Comparison of ENCODE assay signal across 14 cellular contexts in the genomic region with DNA sequence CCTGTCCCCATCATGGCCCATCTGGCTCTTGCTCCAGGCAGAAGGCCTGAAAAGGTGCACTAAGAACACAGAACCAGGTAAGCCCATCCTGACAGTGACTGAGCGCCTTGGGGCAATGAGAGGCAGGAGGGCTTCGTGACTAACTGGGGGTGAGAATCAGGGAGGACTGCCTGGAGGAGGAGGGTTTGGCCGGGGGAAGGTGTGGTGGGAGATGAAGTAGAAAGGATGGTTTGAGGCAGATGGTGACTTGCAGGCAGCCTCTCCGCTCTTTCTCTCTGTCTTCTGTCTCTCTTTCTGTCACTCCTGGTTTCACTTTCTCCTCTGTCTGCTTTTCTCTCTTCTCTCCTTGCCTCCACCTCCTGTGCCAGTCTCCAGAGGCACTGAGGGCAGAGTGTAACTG.
DNase-seq lines count a peak whose midpoint lies in the region; ATAC-seq and TF ChIP-seq lines count a peak whose summit lies in the region.
"Had no signal": no experiment of that assay in that cellular context is flagged by ENCODE, and none has a peak within 500 bp of the region (broad histone marks: within the 10 kb centered on the region; RNA-seq: fewer than 3 reads in every experiment).

No MANE protein-coding gene starts in this region.

- H3K27ac Mint-ChIP-seq in activated T-cell treated with anti-CD3 and anti-CD28 coated beads, Interleukin-2, amount 50 U/mL, for 24 hours, result peak overlapping the region; percentile 6
- peak overlapping the region in 4 of 7 donors; percentile 3 to 77 (median 44) for H3K27ac Mint-ChIP-seq in CD4-positive, alpha-beta memory T cell
- H3K27ac Mint-ChIP-seq in brain, result peak overlapping the region in 4 of 5 experiments; percentile 27 to 56 (median 38)
- H3K27ac Mint-ChIP-seq in stimulated activated effector memory CD8-positive, alpha-beta T cell treated with anti-CD3 and anti-CD28 coated beads, Interleukin-12 subunit alpha, Interleukin-12 subunit beta, amount 100 ng/mL, for 72 hours, result peak overlapping the region; percentile 30

- TF ChIP-seq CTCF in brain (conservative IDR thresholded peaks at IDR 0.05) (no peak), testis (IDR thresholded peaks at IDR 0.05) (no peak)

- no peak for DNase-seq in activated T-cell treated with anti-CD3 and anti-CD28 coated beads, Interleukin-2, amount 50 U/mL, for 24 hours
- DNase-seq in activated T-cell treated with anti-CD3 and anti-CD28 coated beads, Interleukin-2, amount 50 U/mL, for 4 hours, result no peak
- no peak for DNase-seq in CD4-positive, alpha-beta memory T cell
- no peak for DNase-seq in stimulated activated effector memory CD8-positive, alpha-beta T cell treated with anti-CD3 and anti-CD28 coated beads, Interleukin-12 subunit alpha, Interleukin-12 subunit beta, amount 100 ng/mL, for 72 hours (ENCODE audit: low spot score in 2 of 2)
- DNase-seq in NCI-H2107 treated with DMSO at 0.1 percent for 48 hours (lab: John Stamatoyannopoulos, UW; ENCODE audit: unreplicated experiment) (no peak), testis (no peak)
- DNase-seq: 8988T, ACHN, Calu3, DMS 273 treated with DMSO at 0.1 percent for 48 hours, GM23248 had no signal

- no peak for TF ChIP-seq POLR2A in testis (IDR thresholded peaks at IDR 0.05)

- POLR2A ChIA-PET in CD4-positive, alpha-beta memory T cell (lab: Charles Lee; ENCODE audit: partially characterized antibody), result no interaction called here

- peaks cover 15% of the 10 kb centered on the region for H3K4me1 Mint-ChIP-seq in activated T-cell treated with anti-CD3 and anti-CD28 coated beads, Interleukin-2, amount 50 U/mL, for 24 hours (ENCODE audit: low read depth)
- peaks cover 13% of the 10 kb centered on the region for H3K4me1 Mint-ChIP-seq in activated T-cell treated with anti-CD3 and anti-CD28 coated beads, Interleukin-2, amount 50 U/mL, for 4 hours (ENCODE audit: low read depth)
- H3K4me1 Mint-ChIP-seq in CD4-positive, alpha-beta memory T cell, result peaks cover 0 to 10% (median 6%) of the 10 kb centered on the region in 4 donors
- peaks cover 53% of the 10 kb centered on the region for H3K4me1 Mint-ChIP-seq in brain
- peaks cover 40% of the 10 kb centered on the region for H3K4me1 Mint-ChIP-seq in stimulated activated effector memory CD8-positive, alpha-beta T cell treated with anti-CD3 and anti-CD28 coated beads, Interleukin-12 subunit alpha, Interleukin-12 subunit beta, amount 100 ng/mL, for 72 hours

- H3K27ac ChIP-seq in CD4-positive, alpha-beta memory T cell (ENCODE audit: low read depth, low read length), result no peak overlapping the region
- no peak overlapping the region for H3K27ac ChIP-seq in testis
- H3K27ac ChIP-seq: BLaER1 treated with 17β-estradiol and CSF1 and Interleukin-3, amounts not matched to agents 10 nM and 100 nM; GM23248 had no signal

- 90 to 92% methylated on average over 4 of the region's 4 CpGs for WGBS in testis, 2 donors

- no peaks in the 10 kb centered on the region for H3K9me3 ChIP-seq in CD4-positive, alpha-beta memory T cell (ENCODE audit: control insufficient read depth in 1 of 2, low read length in 2 of 2)
- H3K9me3 ChIP-seq in testis, result no peaks in the 10 kb centered on the region
- H3K9me3 ChIP-seq: BLaER1 treated with 17β-estradiol and CSF1 and Interleukin-3, amounts not matched to agents 10 nM and 100 nM had no signal

- H3K36me3 Mint-ChIP-seq in activated T-cell treated with anti-CD3 and anti-CD28 coated beads, Interleukin-2, amount 50 U/mL, for 24 hours (ENCODE audit: low read depth), result no peaks in the 10 kb centered on the region
- H3K36me3 Mint-ChIP-seq in activated T-cell treated with anti-CD3 and anti-CD28 coated beads, Interleukin-2, amount 50 U/mL, for 4 hours (ENCODE audit: insufficient read depth), result no peaks in the 10 kb centered on the region
- no peaks in the 10 kb centered on the region for H3K36me3 Mint-ChIP-seq in CD4-positive, alpha-beta memory T cell
- H3K36me3 Mint-ChIP-seq in brain, result peaks cover 21% of the 10 kb centered on the region
- peaks cover 6% of the 10 kb centered on the region for H3K36me3 Mint-ChIP-seq in stimulated activated effector memory CD8-positive, alpha-beta T cell treated with anti-CD3 and anti-CD28 coated beads, Interleukin-12 subunit alpha, Interleukin-12 subunit beta, amount 100 ng/mL, for 72 hours
- H3K36me3 Mint-ChIP-seq: CD4-positive, CD25-positive, alpha-beta regulatory T cell had no signal

- H3K4me1 ChIP-seq in CD4-positive, alpha-beta memory T cell (ENCODE audit: insufficient read depth, low read length), result no peaks in the 10 kb centered on the region
- no peaks in the 10 kb centered on the region for H3K4me1 ChIP-seq in testis

- CTCF ChIA-PET in CD4-positive, alpha-beta memory T cell (lab: Charles Lee; ENCODE audit: partially characterized antibody), result interaction anchor here (1.4 kb wide), 1 partner anchor 393 kb away, joined by 3 read pairs; no protein-coding TSS in a partner anchor

- H3K4me3 Mint-ChIP-seq in activated T-cell treated with anti-CD3 and anti-CD28 coated beads, Interleukin-2, amount 50 U/mL, for 24 hours, result no peak overlapping the region
- H3K4me3 Mint-ChIP-seq in activated T-cell treated with anti-CD3 and anti-CD28 coated beads, Interleukin-2, amount 50 U/mL, for 4 hours, result no peak overlapping the region
- no peak overlapping the region for H3K4me3 Mint-ChIP-seq in CD4-positive, alpha-beta memory T cell
- no peak overlapping the region for H3K4me3 Mint-ChIP-seq in brain
- H3K4me3 Mint-ChIP-seq in stimulated activated effector memory CD8-positive, alpha-beta T cell treated with anti-CD3 and anti-CD28 coated beads, Interleukin-12 subunit alpha, Interleukin-12 subunit beta, amount 100 ng/mL, for 72 hours, result no peak overlapping the region
- H3K4me3 Mint-ChIP-seq: CD4-positive, CD25-positive, alpha-beta regulatory T cell had no signal

- no peaks in the 10 kb centered on the region for H3K36me3 ChIP-seq in CD4-positive, alpha-beta memory T cell (ENCODE audit: insufficient read depth, low read length)
- H3K36me3 ChIP-seq in testis (ENCODE audit: low read depth, missing control alignments), result no peaks in the 10 kb centered on the region
- H3K36me3 ChIP-seq: BLaER1 treated with 17β-estradiol and CSF1 and Interleukin-3, amounts not matched to agents 10 nM and 100 nM had no signal

- no peaks in the 10 kb centered on the region for H3K27me3 Mint-ChIP-seq in activated T-cell treated with anti-CD3 and anti-CD28 coated beads, Interleukin-2, amount 50 U/mL, for 24 hours
- peaks cover 8% of the 10 kb centered on the region for H3K27me3 Mint-ChIP-seq in activated T-cell treated with anti-CD3 and anti-CD28 coated beads, Interleukin-2, amount 50 U/mL, for 4 hours (ENCODE audit: low read depth)
- no peaks in the 10 kb centered on the region for H3K27me3 Mint-ChIP-seq in CD4-positive, alpha-beta memory T cell
- H3K27me3 Mint-ChIP-seq in brain, result peaks cover 10% of the 10 kb centered on the region
- H3K27me3 Mint-ChIP-seq: CD4-positive, CD25-positive, alpha-beta regulatory T cell had no signal

- H3K9me3 Mint-ChIP-seq in activated T-cell treated with anti-CD3 and anti-CD28 coated beads, Interleukin-2, amount 50 U/mL, for 24 hours, result no peaks in the 10 kb centered on the region
- no peaks in the 10 kb centered on the region for H3K9me3 Mint-ChIP-seq in activated T-cell treated with anti-CD3 and anti-CD28 coated beads, Interleukin-2, amount 50 U/mL, for 4 hours
- no peaks in the 10 kb centered on the region for H3K9me3 Mint-ChIP-seq in CD4-positive, alpha-beta memory T cell
- H3K9me3 Mint-ChIP-seq in brain, result peaks cover 0 to 8% (median 4%) of the 10 kb centered on the region in 5 experiments
- H3K9me3 Mint-ChIP-seq in stimulated activated effector memory CD8-positive, alpha-beta T cell treated with anti-CD3 and anti-CD28 coated beads, Interleukin-12 subunit alpha, Interleukin-12 subunit beta, amount 100 ng/mL, for 72 hours, result no peaks in the 10 kb centered on the region
- H3K9me3 Mint-ChIP-seq: CD4-positive, CD25-positive, alpha-beta regulatory T cell had no signal

- H3K27me3 ChIP-seq in CD4-positive, alpha-beta memory T cell (ENCODE audit: insufficient read depth, low read length), result no peaks in the 10 kb centered on the region
- H3K27me3 ChIP-seq in testis, result no peaks in the 10 kb centered on the region
- H3K27me3 ChIP-seq: BLaER1 treated with 17β-estradiol and CSF1 and Interleukin-3, amounts not matched to agents 10 nM and 100 nM had no signal

- no peak overlapping the region for H3K4me3 ChIP-seq in CD4-positive, alpha-beta memory T cell (ENCODE audit: low read length in 2 of 2)
- H3K4me3 ChIP-seq in testis, result no peak overlapping the region
- H3K4me3 ChIP-seq: BLaER1 treated with 17β-estradiol and CSF1 and Interleukin-3, amounts not matched to agents 10 nM and 100 nM; GM23248 had no signal

- intact Hi-C loops in CD4-positive, alpha-beta memory T cell (cut with micrococcal nuclease), result no loop called here
- intact Hi-C loops in testis (cut with DNase I; ENCODE audit: low total_unique reads), result no loop called here

- no peak for ATAC-seq in activated T-cell treated with anti-CD3 and anti-CD28 coated beads, Interleukin-2, amount 50 U/mL, for 4 hours
- no peak for ATAC-seq in stimulated activated effector memory CD8-positive, alpha-beta T cell treated with anti-CD3 and anti-CD28 coated beads, Interleukin-12 subunit alpha, Interleukin-12 subunit beta, amount 100 ng/mL, for 72 hours
